In genomic region chr4:42568610-42569207, GRCh38 we compare ENCODE assay signal across 8 cellular contexts.
DNase-seq lines count a peak whose midpoint lies in the region; ATAC-seq, FAIRE-seq and TF ChIP-seq lines count a peak whose summit lies in the region.

No MANE protein-coding gene starts in this region.

- FAIRE-seq in GM12892 (lab: Jason Lieb, UNC), result peak; percentile 91

- no peak overlapping the region for H3K4me3 ChIP-seq in retinal pigment epithelial cell (ENCODE audit: low read length)

- H3K36me3 Mint-ChIP-seq in activated naive CD8-positive, alpha-beta T cell treated with anti-CD3 and anti-CD28 coated beads, Interleukin-2, amount 50 U/mL, for 24 hours (ENCODE audit: low read depth), result peaks cover 8% of the 10 kb centered on the region

- DNase-seq in GM12892 (ENCODE audit: insufficient read length) (peak; percentile 13), NCI-H1048 (lab: John Stamatoyannopoulos, UW) (peak; percentile 15), SKM-1 (lab: John Stamatoyannopoulos, UW; ENCODE audit: unreplicated experiment) (peak; percentile 50), left cardiac atrium (peak; percentile 68), retinal pigment epithelial cell (ENCODE audit: low read depth) (peak; percentile 38)
- peak; percentile 60 for DNase-seq in activated naive CD8-positive, alpha-beta T cell treated with anti-CD3 and anti-CD28 coated beads, Interleukin-2, amount 50 U/mL, for 24 hours

- no peaks in the 10 kb centered on the region for H3K27me3 Mint-ChIP-seq in activated naive CD8-positive, alpha-beta T cell treated with anti-CD3 and anti-CD28 coated beads, Interleukin-2, amount 50 U/mL, for 24 hours

- H3K4me1 Mint-ChIP-seq in activated naive CD8-positive, alpha-beta T cell treated with anti-CD3 and anti-CD28 coated beads, Interleukin-2, amount 50 U/mL, for 24 hours, result no peaks in the 10 kb centered on the region

- peak; percentile 76 for TF ChIP-seq CTCF in retinal pigment epithelial cell (conservative IDR thresholded peaks at IDR 0.05; ENCODE audit: low read depth, low read length)

- H3K4me3 Mint-ChIP-seq in activated naive CD8-positive, alpha-beta T cell treated with anti-CD3 and anti-CD28 coated beads, Interleukin-2, amount 50 U/mL, for 24 hours, result no peak overlapping the region

- peak; percentile 95 for ATAC-seq in HG02571 (IDR thresholded peaks at IDR 0.05; ENCODE audit: unreplicated experiment)
- peak; percentile 91 for ATAC-seq in activated naive CD8-positive, alpha-beta T cell treated with anti-CD3 and anti-CD28 coated beads, Interleukin-2, amount 50 U/mL, for 24 hours
- ATAC-seq in left cardiac atrium, result peak; percentile 75 to 82
- no peak for ATAC-seq in HG03439 (IDR thresholded peaks at IDR 0.05; ENCODE audit: unreplicated experiment)

- TF ChIP-seq POLR2A in GM12892 (IDR thresholded peaks at IDR 0.05; ENCODE audit: low read depth, low read length), result no peak

- H3K27ac Mint-ChIP-seq in activated naive CD8-positive, alpha-beta T cell treated with anti-CD3 and anti-CD28 coated beads, Interleukin-2, amount 50 U/mL, for 24 hours, result no peak overlapping the region

- H3K9me3 Mint-ChIP-seq in activated naive CD8-positive, alpha-beta T cell treated with anti-CD3 and anti-CD28 coated beads, Interleukin-2, amount 50 U/mL, for 24 hours, result no peaks in the 10 kb centered on the region

- intact Hi-C loops in left cardiac atrium (cut with DNase I), result loop anchor here (1.0 to 10.0 kb wide), 3 partner anchors 182 to 296 kb away; no protein-coding TSS in a partner anchor

Comparison
In these comparisons a context has a peak if more than half of its experiments do, and no peak if none do; other contexts are left out.
1. DNase-seq: peak in every context shown above with its lines; median percentile 68 in left cardiac atrium; 60 in activated naive CD8-positive, alpha-beta T cell treated with anti-CD3 and anti-CD28 coated beads, Interleukin-2, amount 50 U/mL, for 24 hours; 50 in SKM-1; 38 in retinal pigment epithelial cell; 15 in NCI-H1048; 13 in GM12892.